In genomic region chr7:521221-522070, GRCh38 we compare ENCODE assay signal across 8 cellular contexts. TPM values are rescaled to one million over a fixed set of nuclear protein-coding genes. Genes with fewer than 3 reads are reported as not detected.
A peak's percentile ranks its signal among the peaks of the same experiment; 100 is the strongest.
DNase-seq lines count a peak whose midpoint lies in the region; ATAC-seq, FAIRE-seq and TF ChIP-seq lines count a peak whose summit lies in the region.

No MANE protein-coding gene starts in this region.

- H3K23ac ChIP-seq in IMR-90 (ENCODE audit: low read depth, low read length), result no peak overlapping the region

- H3K18ac ChIP-seq in IMR-90 (ENCODE audit: low read depth, low read length), result no peak overlapping the region

- 5% methylated on average over 27 of the region's 72 CpGs; no CpG with 5 or more reads in 1 of the 2 experiments for WGBS in IMR-90 (ENCODE audit: extremely low coverage in 2 of 2, insufficient read length in 1 of 2), 2 experiments
- 18% methylated on average over 31 of the region's 72 CpGs for WGBS in K562 (ENCODE audit: insufficient coverage, low coverage, missing lambda C conversion rate)

- H3K9me1 ChIP-seq in IMR-90 (ENCODE audit: insufficient read depth, low read length) (no peaks in the 10 kb centered on the region), K562 (ENCODE audit: control insufficient read depth, insufficient read depth, low read length) (no peaks in the 10 kb centered on the region)

- H4K91ac ChIP-seq in IMR-90 (ENCODE audit: insufficient read depth, low read depth, low read length), result no peak overlapping the region

- no peak overlapping the region for H4K5ac ChIP-seq in IMR-90 (ENCODE audit: low read depth, low read length)

- H3K4ac ChIP-seq in IMR-90 (ENCODE audit: low read depth, low read length), result no peak overlapping the region

- H2BK120ac ChIP-seq in IMR-90 (ENCODE audit: low read depth, low read length), result no peak overlapping the region

- no peak overlapping the region for H2BK20ac ChIP-seq in IMR-90 (ENCODE audit: low read depth, low read length)

- no TSS peak for BruUV-seq in IMR-90 (replicated peaks; lab: Mats Ljungman, UMichigan)
- BruUV-seq in K562 (replicated peaks; lab: Mats Ljungman, UMichigan), result no TSS peak

- no peak overlapping the region for H3K14ac ChIP-seq in IMR-90 (replicated peaks; ENCODE audit: low read depth, low read length)

- H3K9me3 ChIP-seq in IMR-90 (ENCODE audit: control insufficient read depth, insufficient read depth, low read length) (no peaks in the 10 kb centered on the region), K562 (replicated peaks; ENCODE audit: control insufficient read depth, insufficient read depth, low read depth, low read length) (no peaks in the 10 kb centered on the region)

- peak overlapping the region; percentile 73 for H3K4me2 ChIP-seq in IMR-90 (ENCODE audit: low read depth, low read length)
- peak overlapping the region; percentile 32; the same call in 1 of the 2 replicates for H3K4me2 ChIP-seq in K562 (ENCODE audit: insufficient read depth, low read length)

- no peaks in the 10 kb centered on the region for H3K36me3 ChIP-seq in IMR-90 (ENCODE audit: control insufficient read depth, insufficient read depth, low read length)
- H3K36me3 ChIP-seq in K562 (ENCODE audit: control insufficient read depth, insufficient read depth, low read length), result no peaks in the 10 kb centered on the region

- H2AFZ ChIP-seq in IMR-90 (replicated peaks; ENCODE audit: low read length, poor library complexity) (no peak overlapping the region), K562 (ENCODE audit: low read depth, low read length) (peak overlapping the region; percentile 74; the same call in 1 of the 2 replicates)

- no peak overlapping the region for H2AK9ac ChIP-seq in IMR-90 (replicated peaks; ENCODE audit: low read depth, low read length, poor library complexity)

- peaks cover 7% of the 10 kb centered on the region; the same call in 1 of the 3 replicates for H3K79me2 ChIP-seq in K562 (ENCODE audit: control insufficient read depth, insufficient read depth, low read length)

- CTCF ChIA-PET in IMR-90 (lab: Yijun Ruan, JAX), result no interaction called here
- CTCF ChIA-PET in K562 (lab: Yijun Ruan, JAX; ENCODE audit: low intra/inter-chr PET ratio), result no interaction called here

- H3K4me3 ChIP-seq in IMR-90 (ENCODE audit: insufficient read depth, low read depth, low read length) (no peak overlapping the region), K562 (peak overlapping the region; percentile 26)

- no peak overlapping the region for H3K56ac ChIP-seq in IMR-90 (ENCODE audit: extremely low read depth, insufficient read depth, low read length)

- no peak for TF ChIP-seq CTCF in IMR-90 (conservative IDR thresholded peaks at IDR 0.05; ENCODE audit: low read depth, low read length)
- TF ChIP-seq CTCF in K562 (IDR thresholded peaks at IDR 0.05 in 2 of 3, conservative IDR thresholded peaks at IDR 0.05 in 1 of 3; ENCODE audit: insufficient read depth in 2 of 3, low read depth in 1 of 3, low read length in 3 of 3), result no peak

- H4K20me1 ChIP-seq in IMR-90 (ENCODE audit: insufficient read depth, low read length) (no peaks in the 10 kb centered on the region; the same call in 1 of the 2 replicates), K562 (replicated peaks; ENCODE audit: control insufficient read depth, insufficient read depth, low read length) (no peaks in the 10 kb centered on the region)

- H4K8ac ChIP-seq in IMR-90 (ENCODE audit: low read depth in 2 of 2, low read length in 2 of 2), result no peak overlapping the region

- TF ChIP-seq RAD21 in IMR-90 (IDR thresholded peaks at IDR 0.05; ENCODE audit: low read length), result no peak
- no peak for TF ChIP-seq RAD21 in K562 (CRISPR knock-in tag; conservative IDR thresholded peaks at IDR 0.05 in 1 of 2, IDR thresholded peaks at IDR 0.05 in 1 of 2)

- TF ChIP-seq EP300 in K562 (IDR thresholded peaks at IDR 0.05; ENCODE audit: low read length), result no peak

- POLR2A ChIA-PET in IMR-90 (lab: Charles Lee; ENCODE audit: unreplicated experiment), result no interaction called here
- POLR2A ChIA-PET in K562 (lab: Yijun Ruan, JAX), result interaction anchor here (0.7 kb wide), 1 partner anchor 327 kb away, joined by 3 read pairs; no protein-coding TSS in a partner anchor

- no peak overlapping the region for H2BK5ac ChIP-seq in IMR-90 (ENCODE audit: low read depth, low read length, poor library complexity, severe bottlenecking)

- FAIRE-seq in K562 (lab: Jason Lieb, UNC), result no peak

- DNase-seq in COR-L47 (lab: John Stamatoyannopoulos, UW) (peak; percentile 21), IMR-90 (peak; percentile 16), K562 (ENCODE audit: extremely low read depth in 1 of 4, low spot score in 3 of 4) (peak in 3 of 4 experiments; percentile 56 to 71 (median 59)), kidney glomerular epithelial cell (lab: John Stamatoyannopoulos, UW) (peak; percentile 32), stromal cell of bone marrow (ENCODE audit: low read depth) (peak; percentile 19)

- intact Hi-C loops in IMR-90 (cut with micrococcal nuclease) (no loop called here), K562 (cut with micrococcal nuclease) (loop anchor here (5.0 kb wide), 1 partner anchor 81 kb away; no protein-coding TSS in a partner anchor)

- no peak overlapping the region for H2BK15ac ChIP-seq in IMR-90 (ENCODE audit: low read depth, low read length)

- H2AK5ac ChIP-seq in IMR-90 (ENCODE audit: low read depth, low read length), result 0 out of 2 replicates have a peak overlapping the region, but pooled peaks have one; percentile 28

- dilution Hi-C loops in IMR-90 (cut with HindIII; ENCODE audit: low sequenced_read_pairs, unreplicated experiment), result no loop called here

- in situ Hi-C loops in IMR-90 (cut with MboI; ENCODE audit: low sequenced_read_pairs), result no loop called here
- in situ Hi-C loops in K562 (cut with MboI), result loop anchor here (5.0 kb wide), 1 partner anchor 189 kb away; no protein-coding TSS in a partner anchor

- ATAC-seq in IMR-90 (ENCODE audit: low read depth) (no peak), K562 (peak; percentile 2; the same call in 1 of the 3 replicates), GM21529 (IDR thresholded peaks at IDR 0.05; ENCODE audit: unreplicated experiment) (no peak), HG03039 (IDR thresholded peaks at IDR 0.05; ENCODE audit: unreplicated experiment) (no peak), GM19467 (IDR thresholded peaks at IDR 0.05; ENCODE audit: unreplicated experiment) (no peak)

- TF ChIP-seq POLR2A in IMR-90 (IDR thresholded peaks at IDR 0.05; ENCODE audit: low read depth, low read length), result no peak
- TF ChIP-seq POLR2A in K562 (conservative IDR thresholded peaks at IDR 0.05), result no peak

- no peak overlapping the region for H3K27ac ChIP-seq in IMR-90 (ENCODE audit: insufficient read depth, low read length)
- H3K27ac ChIP-seq in K562 (ENCODE audit: extremely low read depth, low read depth, low read length), result no peak overlapping the region

- H3K9ac ChIP-seq in IMR-90 (ENCODE audit: low read depth, low read length), result no peak overlapping the region
- peak overlapping the region in 1 of 2 experiments; percentile 87; a peak in 2 of 4 replicates for H3K9ac ChIP-seq in K562 (ENCODE audit: insufficient read depth in 1 of 2, low read depth in 2 of 2, low read length in 2 of 2)

- H3K27me3 ChIP-seq in IMR-90 (ENCODE audit: control insufficient read depth, insufficient read depth, low read length) (peaks cover 40% of the 10 kb centered on the region), K562 (ENCODE audit: control insufficient read depth in 2 of 2, insufficient read depth in 2 of 2, low read length in 2 of 2) (peaks cover 0 to 12% of the 10 kb centered on the region in 2 experiments; a peak in 2 of 5 replicates)

- H3K4me1 ChIP-seq in IMR-90 (ENCODE audit: control insufficient read depth, insufficient read depth, low read length) (peaks cover 5% of the 10 kb centered on the region; the same call in 1 of the 2 replicates), K562 (replicated peaks in 1 of 2; ENCODE audit: control insufficient read depth in 2 of 2, insufficient read depth in 2 of 2, low read length in 2 of 2) (peaks cover 9 to 69% of the 10 kb centered on the region in 2 experiments)

- peaks cover 0 to 5% of the 10 kb centered on the region in 2 experiments; a peak in 1 of 4 replicates for H3K79me1 ChIP-seq in IMR-90 (ENCODE audit: low read depth in 1 of 2, low read length in 2 of 2)

TF ChIP-seq in K562, 482 proteins besides CTCF, POLR2A, EP300 and RAD21 (continues in another document):
- TF ChIP-seq ZBTB1 (CRISPR knock-in tag; IDR thresholded peaks at IDR 0.05; ENCODE audit: borderline replicate concordance, low read depth) (0 out of 2 replicates have a peak, but pooled peaks have one; percentile 25), PURB (CRISPR knock-in tag; IDR thresholded peaks at IDR 0.05; ENCODE audit: low read depth) (no peak)
- TF ChIP-seq, protein P1, sequence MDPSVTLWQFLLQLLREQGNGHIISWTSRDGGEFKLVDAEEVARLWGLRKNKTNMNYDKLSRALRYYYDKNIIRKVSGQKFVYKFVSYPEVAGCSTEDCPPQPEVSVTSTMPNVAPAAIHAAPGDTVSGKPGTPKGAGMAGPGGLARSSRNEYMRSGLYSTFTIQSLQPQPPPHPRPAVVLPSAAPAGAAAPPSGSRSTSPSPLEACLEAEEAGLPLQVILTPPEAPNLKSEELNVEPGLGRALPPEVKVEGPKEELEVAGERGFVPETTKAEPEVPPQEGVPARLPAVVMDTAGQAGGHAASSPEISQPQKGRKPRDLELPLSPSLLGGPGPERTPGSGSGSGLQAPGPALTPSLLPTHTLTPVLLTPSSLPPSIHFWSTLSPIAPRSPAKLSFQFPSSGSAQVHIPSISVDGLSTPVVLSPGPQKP (CRISPR knock-in tag; IDR thresholded peaks at IDR 0.05), result no peak

RNA-seq across cellular contexts. Expression of gene PDGFA, which starts 1.8 kb away (rescaled TPM):
- total RNA-seq in IMR-90 (2012; rRNA removed), result 3.8 and 4.7 TPM in 2 replicates
- polyA plus RNA-seq in IMR-90 (2012; rRNA removed), result 3.3 and 4.7 TPM in 2 replicates
- polyA plus RNA-seq in IMR-90 (2012; cell fraction: cytosol; rRNA removed), result 2.9 and 3.2 TPM in 2 replicates
- polyA plus RNA-seq in IMR-90 (2012; cell fraction: nucleus; rRNA removed; ENCODE audit: low replicate concordance), result 9.1 and 10.4 TPM in 2 replicates
- total RNA-seq in K562 (2011; cell fraction: chromatin; rRNA removed; ENCODE audit: low replicate concordance), result 21.5 and 51.6 TPM in 2 replicates
- 36.1 and 57.4 TPM in 2 replicates for total RNA-seq in K562 (2011; cell fraction: nucleolus; rRNA removed)
- 30.2 and 38.4 TPM in 2 replicates for total RNA-seq in K562 (2011; cell fraction: nucleoplasm; rRNA removed)
- 8.1 and 10.0 TPM in 2 replicates for total RNA-seq in K562 (2014; rRNA removed)
- 3.6 and 5.0 TPM in 2 replicates for total RNA-seq in K562 (2014; rRNA removed; fragmentation: Illumina TruSeq; extraction: Trizol)
- total RNA-seq in K562 (2015; rRNA removed; fragmentation: Illumina TruSeq; extraction: Trizol), result 4.6 and 6.1 TPM in 2 replicates
- total RNA-seq in K562 (2021), result 9.8 and 10.2 TPM in 2 replicates
- polyA plus RNA-seq in K562 (2011; rRNA removed), result 7.9 TPM in 2 replicates
- polyA plus RNA-seq in K562 (2011; cell fraction: cytosol; rRNA removed), result 5.2 and 10.8 TPM in 2 replicates
- polyA plus RNA-seq in K562 (2011; cell fraction: nucleus; rRNA removed), result 13.3 and 32.6 TPM in 2 replicates
- polyA plus RNA-seq in K562 (2012), result 6.4 and 9.1 TPM in 2 replicates
- 2.5 and 4.7 TPM in 2 replicates for polyA plus RNA-seq in K562 (2014; fragmentation: Illumina TruSeq; extraction: Trizol)
- polyA plus RNA-seq in K562 (2014; fragmentation: Nextera tagmentation; extraction: Ambion mirVana), result 1 to 10 TPM; 3.9 to 9.5 TPM
- polyA plus RNA-seq in K562 (2014; rRNA removed), result 2.6 and 3.6 TPM in 2 replicates
- 24.4 and 37.5 TPM in 2 replicates for polyA minus RNA-seq in K562 (2011; rRNA and poly(A)+ RNA removed)
- polyA minus RNA-seq in K562 (2011; cell fraction: cytosol; rRNA and poly(A)+ RNA removed), result 34.5 and 45.2 TPM in 2 replicates
- 11.0 and 13.5 TPM in 2 replicates for polyA minus RNA-seq in K562 (2011; cell fraction: nucleus; rRNA and poly(A)+ RNA removed)
